ENCODE assay signal across 8 cellular contexts in genomic region chr17:82037113-82037888, GRCh38. TPM values are rescaled to one million over a fixed set of nuclear protein-coding genes. Genes with fewer than 3 reads are reported as not detected.
DNase-seq lines count a peak whose midpoint lies in the region; ATAC-seq and TF ChIP-seq lines count a peak whose summit lies in the region.

TSS of gene DCXR (minus strand) at chr17:82037697. CDS start at chr17:82037682, 15 bp downstream.

- H3K4me1 ChIP-seq in right lobe of liver: peaks cover 0 to 47% (median 16%) of the 10 kb centered on the region in 4 donors

- intact Hi-C loops in CD4-positive, alpha-beta T cell (cut with DNase I, micrococcal nuclease): loop anchor here (1.0 to 10.0 kb wide), 7 partner anchors 14 to 518 kb away; partner anchors contain the start of genes HEXD (in 2 of the 2), OGFOD3 (in 2 of the 2) and LRRC45 (in 1 of the 2)
- intact Hi-C loops in activated CD4-positive, alpha-beta memory T cell treated with anti-CD3 and anti-CD28 coated beads for 36 hours (cut with micrococcal nuclease): loop anchor here (2.0 to 10.0 kb wide), 2 partner anchors 14 to 378 kb away; partner anchors contain the start of genes CENPX, HEXD, LRRC45 and OGFOD3
- intact Hi-C loops in right lobe of liver (cut with DNase I): loop anchor here (10.0 kb wide), 2 partner anchors 48 to 58 kb away; partner anchors contain the start of gene FASN (in 1 of the 2)

- no peaks in the 10 kb centered on the region for H3K9me3 ChIP-seq in CD4-positive, alpha-beta T cell (ENCODE audit: control insufficient read depth, low read length)
- H3K9me3 ChIP-seq in right lobe of liver: no peaks in the 10 kb centered on the region

- peaks cover 26% of the 10 kb centered on the region for H3K4me1 Mint-ChIP-seq in CD4-positive, alpha-beta T cell (ENCODE audit: low read depth)
- peaks cover 19% of the 10 kb centered on the region for H3K4me1 Mint-ChIP-seq in activated CD4-positive, alpha-beta memory T cell treated with anti-CD3 and anti-CD28 coated beads for 36 hours (ENCODE audit: low read depth)

- CTCF ChIA-PET in CD4-positive, alpha-beta T cell (lab: Charles Lee): interaction anchor here (0.6 to 2.1 kb wide), 11 partner anchors 13 to 482 kb away, joined by 3 to 12 read pairs (median 3); partner anchors contain the start of genes CENPX, FASN, FOXK2 and GPS1
- CTCF ChIA-PET in activated CD4-positive, alpha-beta memory T cell treated with anti-CD3 and anti-CD28 coated beads for 36 hours (lab: Charles Lee): interaction anchor here (0.6 to 2.8 kb wide), 23 partner anchors 8 to 199 kb away, joined by 3 to 21 read pairs (median 4); partner anchors contain the start of genes CENPX, LRRC45 and MAFG

- H3K36me3 ChIP-seq in right lobe of liver: peaks cover 0 to 16% (median 0%) of the 10 kb centered on the region in 4 donors

- H3K9me3 Mint-ChIP-seq in CD4-positive, alpha-beta T cell: no peaks in the 10 kb centered on the region
- H3K9me3 Mint-ChIP-seq in activated CD4-positive, alpha-beta memory T cell treated with anti-CD3 and anti-CD28 coated beads for 36 hours: no peaks in the 10 kb centered on the region

- H3K27ac ChIP-seq in CD4-positive, alpha-beta T cell (ENCODE audit: low read depth, low read length): peak within 1 kb of the TSS; percentile 55
- peak within 1 kb of the TSS; percentile 84 to 89 (median 89) for H3K27ac ChIP-seq in right lobe of liver

- peak within 1 kb of the TSS; percentile 96 for H3K4me3 Mint-ChIP-seq in CD4-positive, alpha-beta T cell
- peak within 1 kb of the TSS; percentile 83 for H3K4me3 Mint-ChIP-seq in activated CD4-positive, alpha-beta memory T cell treated with anti-CD3 and anti-CD28 coated beads for 36 hours

- WGBS in right lobe of liver (ENCODE audit: insufficient coverage, low coverage, low lambda C conversion rate, missing lambda C conversion rate): under 1% methylated on average over 38 of the region's 91 CpGs

- DNase-seq in CD4-positive, alpha-beta T cell: peak; percentile 85 to 94 (median 92)
- DNase-seq in NCI-H82 treated with DMSO at 0.1 percent for 48 hours (lab: John Stamatoyannopoulos, UW; ENCODE audit: unreplicated experiment) (peak; percentile 96), dermis microvascular lymphatic vessel endothelial cell (ENCODE audit: low read depth in 2 of 2) (peak; percentile 81 to 98), right lobe of liver (peak; percentile 98 to 99 (median 99))
- DNase-seq in activated CD4-positive, alpha-beta memory T cell treated with anti-CD3 and anti-CD28 coated beads for 36 hours: peak; percentile 97
- peak; percentile 89 to 92 for DNase-seq in stimulated activated CD4-positive, alpha-beta T cell treated with anti-CD3 and anti-CD28 coated beads, Interleukin-4, amount 100 ng/mL, for 4 hours

- H3K27ac Mint-ChIP-seq in CD4-positive, alpha-beta T cell: peak within 1 kb of the TSS; percentile 84
- H3K27ac Mint-ChIP-seq in activated CD4-positive, alpha-beta memory T cell treated with anti-CD3 and anti-CD28 coated beads for 36 hours: peak within 1 kb of the TSS; percentile 88

- TF ChIP-seq CTCF in CD4-positive, alpha-beta T cell (IDR thresholded peaks at IDR 0.05): peak; percentile 87
- TF ChIP-seq CTCF in right lobe of liver (IDR thresholded peaks at IDR 0.05): peak; percentile 66 to 92 (median 79)

- POLR2A ChIA-PET in CD4-positive, alpha-beta T cell (lab: Charles Lee): interaction anchor here (0.6 to 1.8 kb wide), 31 partner anchors 12 to 335 kb away, joined by 3 to 27 read pairs (median 4); partner anchors contain the start of genes ASPSCR1, CENPX, FASN and GPS1
- POLR2A ChIA-PET in activated CD4-positive, alpha-beta memory T cell treated with anti-CD3 and anti-CD28 coated beads for 36 hours (lab: Charles Lee): interaction anchor here (0.7 to 1.1 kb wide), 9 partner anchors 13 to 100 kb away, joined by 3 to 9 read pairs (median 4); partner anchors contain the start of genes CENPX, DUS1L, GPS1 and LRRC45

- H3K4me3 ChIP-seq in right lobe of liver: peak within 1 kb of the TSS; percentile 68 to 97 (median 81)

- H3K36me3 Mint-ChIP-seq in CD4-positive, alpha-beta T cell (ENCODE audit: low read depth): peaks cover 16% of the 10 kb centered on the region
- peaks cover 6% of the 10 kb centered on the region for H3K36me3 Mint-ChIP-seq in activated CD4-positive, alpha-beta memory T cell treated with anti-CD3 and anti-CD28 coated beads for 36 hours

- no peaks in the 10 kb centered on the region for H3K27me3 Mint-ChIP-seq in CD4-positive, alpha-beta T cell
- no peaks in the 10 kb centered on the region for H3K27me3 Mint-ChIP-seq in activated CD4-positive, alpha-beta memory T cell treated with anti-CD3 and anti-CD28 coated beads for 36 hours

- peak; percentile 99 for TF ChIP-seq POLR2A in right lobe of liver (IDR thresholded peaks at IDR 0.05)

- ATAC-seq in CD4-positive, alpha-beta T cell (ENCODE audit: poor library complexity): peak; percentile 90
- ATAC-seq in GM19438 (IDR thresholded peaks at IDR 0.05; ENCODE audit: low read depth, unreplicated experiment) (peak; percentile 83), HG03575 (IDR thresholded peaks at IDR 0.05; ENCODE audit: extremely low read depth, insufficient number of reproducible peaks, low FRiP score, unreplicated experiment) (peak; percentile 60), right lobe of liver (peak; percentile 78 to 88 (median 81))

- no peaks in the 10 kb centered on the region for H3K27me3 ChIP-seq in CD4-positive, alpha-beta T cell (ENCODE audit: control insufficient read depth, insufficient read depth, low read length)
- H3K27me3 ChIP-seq in right lobe of liver: no peaks in the 10 kb centered on the region

RNA-seq across cellular contexts. Expression of gene DCXR, which starts in this region (rescaled TPM):
- total RNA-seq in CD4-positive, alpha-beta T cell: 100 to 1,000 TPM; 103 to 119 TPM
- total RNA-seq in activated CD4-positive, alpha-beta memory T cell treated with anti-CD3 and anti-CD28 coated beads for 36 hours: 100 to 1,000 TPM; 105 to 115 TPM
- 33.1 and 42.7 TPM in 2 replicates for total RNA-seq in dermis microvascular lymphatic vessel endothelial cell
- total RNA-seq in right lobe of liver: 1,000 to 10,000 TPM in 2 of 6 experiments, 100 to 1,000 TPM in 4; 389 to 1,607 (median 735) TPM

Comparison
In these comparisons a context has a peak if more than half of its experiments do, and no peak if none do; other contexts are left out.
1. Peak in every context shown above with its lines: DNase-seq, ATAC-seq, H3K4me3 ChIP-seq and H3K27ac ChIP-seq.